Comparison of ENCODE assay signal across 1 cellular context in the genomic region with DNA sequence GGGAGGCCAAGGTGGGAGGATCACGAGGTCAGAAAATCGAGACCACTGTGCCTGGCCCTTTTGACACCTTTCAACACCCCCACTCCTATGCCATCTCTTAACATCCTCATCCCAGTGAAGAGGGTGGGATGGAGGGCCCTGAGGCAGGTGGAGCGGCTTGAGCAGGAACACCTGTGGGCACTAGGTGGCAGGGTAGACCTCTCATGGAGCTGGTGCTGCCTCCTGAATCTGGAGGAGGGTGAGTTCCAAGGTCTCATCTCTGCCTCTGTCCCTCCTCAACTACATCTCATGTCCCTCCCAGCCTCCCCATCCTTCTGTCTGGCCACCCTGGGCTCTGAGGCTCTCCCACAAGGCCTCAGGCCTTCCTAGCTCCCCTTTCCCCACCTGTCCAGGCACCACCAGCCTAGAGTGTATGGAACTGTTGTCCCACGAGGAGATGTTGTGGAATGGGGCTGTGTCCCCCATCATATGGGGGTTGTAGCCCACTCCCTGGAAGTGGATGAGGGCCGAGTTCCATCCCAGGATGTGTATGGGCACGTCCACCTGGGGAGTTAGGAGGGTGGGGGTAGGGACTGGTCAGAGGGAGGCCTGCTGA.
TF ChIP-seq lines count a peak whose summit lies in the region.

No MANE protein-coding gene starts in this region.

TF ChIP-seq in GM23338, 12 proteins besides CTCF, POLR2A, EP300 and RAD21 (continued from another document):
- no peak for TF ChIP-seq POLR2AphosphoS5 (IDR thresholded peaks at IDR 0.05; ENCODE audit: low read depth)
- TF ChIP-seq, protein P1, sequence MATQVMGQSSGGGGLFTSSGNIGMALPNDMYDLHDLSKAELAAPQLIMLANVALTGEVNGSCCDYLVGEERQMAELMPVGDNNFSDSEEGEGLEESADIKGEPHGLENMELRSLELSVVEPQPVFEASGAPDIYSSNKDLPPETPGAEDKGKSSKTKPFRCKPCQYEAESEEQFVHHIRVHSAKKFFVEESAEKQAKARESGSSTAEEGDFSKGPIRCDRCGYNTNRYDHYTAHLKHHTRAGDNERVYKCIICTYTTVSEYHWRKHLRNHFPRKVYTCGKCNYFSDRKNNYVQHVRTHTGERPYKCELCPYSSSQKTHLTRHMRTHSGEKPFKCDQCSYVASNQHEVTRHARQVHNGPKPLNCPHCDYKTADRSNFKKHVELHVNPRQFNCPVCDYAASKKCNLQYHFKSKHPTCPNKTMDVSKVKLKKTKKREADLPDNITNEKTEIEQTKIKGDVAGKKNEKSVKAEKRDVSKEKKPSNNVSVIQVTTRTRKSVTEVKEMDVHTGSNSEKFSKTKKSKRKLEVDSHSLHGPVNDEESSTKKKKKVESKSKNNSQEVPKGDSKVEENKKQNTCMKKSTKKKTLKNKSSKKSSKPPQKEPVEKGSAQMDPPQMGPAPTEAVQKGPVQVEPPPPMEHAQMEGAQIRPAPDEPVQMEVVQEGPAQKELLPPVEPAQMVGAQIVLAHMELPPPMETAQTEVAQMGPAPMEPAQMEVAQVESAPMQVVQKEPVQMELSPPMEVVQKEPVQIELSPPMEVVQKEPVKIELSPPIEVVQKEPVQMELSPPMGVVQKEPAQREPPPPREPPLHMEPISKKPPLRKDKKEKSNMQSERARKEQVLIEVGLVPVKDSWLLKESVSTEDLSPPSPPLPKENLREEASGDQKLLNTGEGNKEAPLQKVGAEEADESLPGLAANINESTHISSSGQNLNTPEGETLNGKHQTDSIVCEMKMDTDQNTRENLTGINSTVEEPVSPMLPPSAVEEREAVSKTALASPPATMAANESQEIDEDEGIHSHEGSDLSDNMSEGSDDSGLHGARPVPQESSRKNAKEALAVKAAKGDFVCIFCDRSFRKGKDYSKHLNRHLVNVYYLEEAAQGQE (IDR thresholded peaks at IDR 0.05; ENCODE audit: unreplicated experiment): no peak
- TF ChIP-seq JUNB (IDR thresholded peaks at IDR 0.05; ENCODE audit: unreplicated experiment): no peak
- no peak for TF ChIP-seq CREB1 (CRISPR knock-in tag; IDR thresholded peaks at IDR 0.05; ENCODE audit: low read depth)
- TF ChIP-seq ZNF114 (CRISPR knock-in tag; IDR thresholded peaks at IDR 0.05): no peak
